In the genomic region with DNA sequence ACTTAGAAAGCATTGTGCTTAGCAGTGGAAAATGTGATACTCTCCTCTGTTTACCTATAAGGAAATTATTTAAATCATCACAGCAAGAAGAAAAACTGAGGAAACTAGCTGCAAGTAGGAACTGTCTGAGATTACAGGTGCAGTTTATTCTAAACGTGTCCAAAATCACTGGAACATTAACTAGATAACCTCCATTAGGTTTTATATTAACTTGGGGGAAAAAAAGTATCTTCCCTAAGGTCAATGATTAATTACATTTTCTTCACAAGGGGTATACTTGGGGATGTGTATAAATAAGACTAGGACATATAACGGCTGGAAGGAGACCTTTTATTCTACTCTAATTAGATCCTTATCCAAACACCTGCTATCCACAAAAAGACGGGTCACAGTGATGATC, we compare ENCODE assay signal across 2 cellular contexts.
TF ChIP-seq lines count a peak whose summit lies in the region.

No MANE protein-coding gene starts in this region.

TF ChIP-seq in liver, 16 proteins besides CTCF, POLR2A, EP300 and RAD21 (continued from another document):
- TF ChIP-seq, protein P1, sequence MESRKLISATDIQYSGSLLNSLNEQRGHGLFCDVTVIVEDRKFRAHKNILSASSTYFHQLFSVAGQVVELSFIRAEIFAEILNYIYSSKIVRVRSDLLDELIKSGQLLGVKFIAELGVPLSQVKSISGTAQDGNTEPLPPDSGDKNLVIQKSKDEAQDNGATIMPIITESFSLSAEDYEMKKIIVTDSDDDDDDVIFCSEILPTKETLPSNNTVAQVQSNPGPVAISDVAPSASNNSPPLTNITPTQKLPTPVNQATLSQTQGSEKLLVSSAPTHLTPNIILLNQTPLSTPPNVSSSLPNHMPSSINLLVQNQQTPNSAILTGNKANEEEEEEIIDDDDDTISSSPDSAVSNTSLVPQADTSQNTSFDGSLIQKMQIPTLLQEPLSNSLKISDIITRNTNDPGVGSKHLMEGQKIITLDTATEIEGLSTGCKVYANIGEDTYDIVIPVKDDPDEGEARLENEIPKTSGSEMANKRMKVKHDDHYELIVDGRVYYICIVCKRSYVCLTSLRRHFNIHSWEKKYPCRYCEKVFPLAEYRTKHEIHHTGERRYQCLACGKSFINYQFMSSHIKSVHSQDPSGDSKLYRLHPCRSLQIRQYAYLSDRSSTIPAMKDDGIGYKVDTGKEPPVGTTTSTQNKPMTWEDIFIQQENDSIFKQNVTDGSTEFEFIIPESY (IDR thresholded peaks at IDR 0.05) = no peak
- TF ChIP-seq YY1 (IDR thresholded peaks at IDR 0.05) = peak; percentile 74
- peak in 1 of 2 donors; percentile 37 for TF ChIP-seq HNF4A (conservative IDR thresholded peaks at IDR 0.05)
- no peak for TF ChIP-seq GABPA (IDR thresholded peaks at IDR 0.05 in 1 of 2, conservative IDR thresholded peaks at IDR 0.05 in 1 of 2)
- TF ChIP-seq, protein P2, sequence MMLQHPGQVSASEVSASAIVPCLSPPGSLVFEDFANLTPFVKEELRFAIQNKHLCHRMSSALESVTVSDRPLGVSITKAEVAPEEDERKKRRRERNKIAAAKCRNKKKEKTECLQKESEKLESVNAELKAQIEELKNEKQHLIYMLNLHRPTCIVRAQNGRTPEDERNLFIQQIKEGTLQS (IDR thresholded peaks at IDR 0.05) = no peak
- TF ChIP-seq FOXA2 (IDR thresholded peaks at IDR 0.05) = no peak
- TF ChIP-seq, protein P3, sequence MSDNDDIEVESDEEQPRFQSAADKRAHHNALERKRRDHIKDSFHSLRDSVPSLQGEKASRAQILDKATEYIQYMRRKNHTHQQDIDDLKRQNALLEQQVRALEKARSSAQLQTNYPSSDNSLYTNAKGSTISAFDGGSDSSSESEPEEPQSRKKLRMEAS (IDR thresholded peaks at IDR 0.05) = no peak
- peak; percentile 28 to 48 for TF ChIP-seq RXRA (IDR thresholded peaks at IDR 0.05)
- peak; percentile 35 for TF ChIP-seq SP1 (IDR thresholded peaks at IDR 0.05)
- no peak for TF ChIP-seq EGR1 (IDR thresholded peaks at IDR 0.05; ENCODE audit: low read depth in 2 of 2)
- TF ChIP-seq, protein P4, sequence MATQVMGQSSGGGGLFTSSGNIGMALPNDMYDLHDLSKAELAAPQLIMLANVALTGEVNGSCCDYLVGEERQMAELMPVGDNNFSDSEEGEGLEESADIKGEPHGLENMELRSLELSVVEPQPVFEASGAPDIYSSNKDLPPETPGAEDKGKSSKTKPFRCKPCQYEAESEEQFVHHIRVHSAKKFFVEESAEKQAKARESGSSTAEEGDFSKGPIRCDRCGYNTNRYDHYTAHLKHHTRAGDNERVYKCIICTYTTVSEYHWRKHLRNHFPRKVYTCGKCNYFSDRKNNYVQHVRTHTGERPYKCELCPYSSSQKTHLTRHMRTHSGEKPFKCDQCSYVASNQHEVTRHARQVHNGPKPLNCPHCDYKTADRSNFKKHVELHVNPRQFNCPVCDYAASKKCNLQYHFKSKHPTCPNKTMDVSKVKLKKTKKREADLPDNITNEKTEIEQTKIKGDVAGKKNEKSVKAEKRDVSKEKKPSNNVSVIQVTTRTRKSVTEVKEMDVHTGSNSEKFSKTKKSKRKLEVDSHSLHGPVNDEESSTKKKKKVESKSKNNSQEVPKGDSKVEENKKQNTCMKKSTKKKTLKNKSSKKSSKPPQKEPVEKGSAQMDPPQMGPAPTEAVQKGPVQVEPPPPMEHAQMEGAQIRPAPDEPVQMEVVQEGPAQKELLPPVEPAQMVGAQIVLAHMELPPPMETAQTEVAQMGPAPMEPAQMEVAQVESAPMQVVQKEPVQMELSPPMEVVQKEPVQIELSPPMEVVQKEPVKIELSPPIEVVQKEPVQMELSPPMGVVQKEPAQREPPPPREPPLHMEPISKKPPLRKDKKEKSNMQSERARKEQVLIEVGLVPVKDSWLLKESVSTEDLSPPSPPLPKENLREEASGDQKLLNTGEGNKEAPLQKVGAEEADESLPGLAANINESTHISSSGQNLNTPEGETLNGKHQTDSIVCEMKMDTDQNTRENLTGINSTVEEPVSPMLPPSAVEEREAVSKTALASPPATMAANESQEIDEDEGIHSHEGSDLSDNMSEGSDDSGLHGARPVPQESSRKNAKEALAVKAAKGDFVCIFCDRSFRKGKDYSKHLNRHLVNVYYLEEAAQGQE (IDR thresholded peaks at IDR 0.05) = peak; percentile 12
- no peak for TF ChIP-seq JUND (IDR thresholded peaks at IDR 0.05)
- TF ChIP-seq FOXA1 (IDR thresholded peaks at IDR 0.05) = no peak
- no peak for TF ChIP-seq TAF1 (conservative IDR thresholded peaks at IDR 0.05)

TF ChIP-seq in HepG2, 621 proteins besides CTCF, POLR2A, EP300 and RAD21 (continued from another document):
- TF ChIP-seq, protein P5, sequence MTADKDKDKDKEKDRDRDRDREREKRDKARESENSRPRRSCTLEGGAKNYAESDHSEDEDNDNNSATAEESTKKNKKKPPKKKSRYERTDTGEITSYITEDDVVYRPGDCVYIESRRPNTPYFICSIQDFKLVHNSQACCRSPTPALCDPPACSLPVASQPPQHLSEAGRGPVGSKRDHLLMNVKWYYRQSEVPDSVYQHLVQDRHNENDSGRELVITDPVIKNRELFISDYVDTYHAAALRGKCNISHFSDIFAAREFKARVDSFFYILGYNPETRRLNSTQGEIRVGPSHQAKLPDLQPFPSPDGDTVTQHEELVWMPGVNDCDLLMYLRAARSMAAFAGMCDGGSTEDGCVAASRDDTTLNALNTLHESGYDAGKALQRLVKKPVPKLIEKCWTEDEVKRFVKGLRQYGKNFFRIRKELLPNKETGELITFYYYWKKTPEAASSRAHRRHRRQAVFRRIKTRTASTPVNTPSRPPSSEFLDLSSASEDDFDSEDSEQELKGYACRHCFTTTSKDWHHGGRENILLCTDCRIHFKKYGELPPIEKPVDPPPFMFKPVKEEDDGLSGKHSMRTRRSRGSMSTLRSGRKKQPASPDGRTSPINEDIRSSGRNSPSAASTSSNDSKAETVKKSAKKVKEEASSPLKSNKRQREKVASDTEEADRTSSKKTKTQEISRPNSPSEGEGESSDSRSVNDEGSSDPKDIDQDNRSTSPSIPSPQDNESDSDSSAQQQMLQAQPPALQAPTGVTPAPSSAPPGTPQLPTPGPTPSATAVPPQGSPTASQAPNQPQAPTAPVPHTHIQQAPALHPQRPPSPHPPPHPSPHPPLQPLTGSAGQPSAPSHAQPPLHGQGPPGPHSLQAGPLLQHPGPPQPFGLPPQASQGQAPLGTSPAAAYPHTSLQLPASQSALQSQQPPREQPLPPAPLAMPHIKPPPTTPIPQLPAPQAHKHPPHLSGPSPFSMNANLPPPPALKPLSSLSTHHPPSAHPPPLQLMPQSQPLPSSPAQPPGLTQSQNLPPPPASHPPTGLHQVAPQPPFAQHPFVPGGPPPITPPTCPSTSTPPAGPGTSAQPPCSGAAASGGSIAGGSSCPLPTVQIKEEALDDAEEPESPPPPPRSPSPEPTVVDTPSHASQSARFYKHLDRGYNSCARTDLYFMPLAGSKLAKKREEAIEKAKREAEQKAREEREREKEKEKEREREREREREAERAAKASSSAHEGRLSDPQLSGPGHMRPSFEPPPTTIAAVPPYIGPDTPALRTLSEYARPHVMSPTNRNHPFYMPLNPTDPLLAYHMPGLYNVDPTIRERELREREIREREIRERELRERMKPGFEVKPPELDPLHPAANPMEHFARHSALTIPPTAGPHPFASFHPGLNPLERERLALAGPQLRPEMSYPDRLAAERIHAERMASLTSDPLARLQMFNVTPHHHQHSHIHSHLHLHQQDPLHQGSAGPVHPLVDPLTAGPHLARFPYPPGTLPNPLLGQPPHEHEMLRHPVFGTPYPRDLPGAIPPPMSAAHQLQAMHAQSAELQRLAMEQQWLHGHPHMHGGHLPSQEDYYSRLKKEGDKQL (CRISPR knock-in tag; IDR thresholded peaks at IDR 0.05; ENCODE audit: low read depth) = no peak
- TF ChIP-seq MTA3 (CRISPR knock-in tag; IDR thresholded peaks at IDR 0.05) = no peak
- no peak for TF ChIP-seq NR2F2 (IDR thresholded peaks at IDR 0.05; ENCODE audit: borderline replicate concordance, low read depth)
- TF ChIP-seq ERF (CRISPR knock-in tag; IDR thresholded peaks at IDR 0.05) = no peak
- TF ChIP-seq FOXO1 (CRISPR knock-in tag; IDR thresholded peaks at IDR 0.05) = no peak
